21 cellular contexts compared by ENCODE assay signal in the genomic region with DNA sequence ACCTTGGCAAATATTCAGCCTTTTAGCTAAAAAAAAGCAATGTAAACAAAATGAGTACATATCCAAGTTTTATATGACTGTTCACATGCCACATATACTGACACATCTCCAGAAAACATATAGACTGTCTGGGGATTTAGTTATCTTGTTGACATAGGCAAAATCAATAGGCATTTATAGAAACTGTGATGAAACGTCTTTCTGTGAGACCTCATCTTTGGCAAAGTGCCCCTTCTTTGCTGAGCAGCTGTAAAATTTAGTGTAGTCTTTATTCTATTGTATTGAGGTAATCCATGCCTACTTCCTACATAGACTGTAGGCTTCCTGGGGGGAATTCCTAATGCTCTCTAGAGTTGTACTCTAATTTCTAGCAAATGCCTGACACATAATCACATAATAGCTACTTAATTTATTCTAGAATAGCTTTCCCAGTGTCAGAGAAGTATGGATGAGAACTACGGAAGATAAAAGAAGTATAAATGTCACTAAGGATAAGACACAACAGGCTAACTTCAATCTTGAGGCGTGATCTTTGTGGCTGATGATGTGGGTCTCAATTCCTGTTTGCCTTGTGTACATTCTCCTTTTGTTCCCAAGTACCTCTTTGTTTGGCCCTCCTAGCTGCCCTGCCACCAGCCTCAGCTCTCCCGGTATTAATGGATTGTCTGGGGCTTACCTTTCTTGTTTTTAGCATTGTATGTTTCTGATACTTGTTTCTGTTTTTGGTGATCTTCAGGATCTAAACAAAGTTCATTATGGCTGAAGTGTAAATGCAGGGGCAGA. TPM values are rescaled to one million over a fixed set of nuclear protein-coding genes. Genes with fewer than 3 reads are reported as not detected.
DNase-seq lines count a peak whose midpoint lies in the region; ATAC-seq and TF ChIP-seq lines count a peak whose summit lies in the region.
"Had no signal": no experiment of that assay in that cellular context is flagged by ENCODE, and none has a peak within 500 bp of the region (broad histone marks: within the 10 kb centered on the region; RNA-seq: fewer than 3 reads in every experiment).

No MANE protein-coding gene starts in this region.

- peaks cover 5% of the 10 kb centered on the region for H3K4me1 Mint-ChIP-seq in mesothelial cell of epicardium
- H3K4me1 Mint-ChIP-seq: activated CD4-positive, alpha-beta T cell treated with anti-CD3 and anti-CD28 coated beads, Interleukin-2, amount 10 ng/mL, durations not matched to agents 24 days and 14 days; activated naive CD8-positive, alpha-beta T cell treated with anti-CD3 and anti-CD28 coated beads, Interleukin-2, amount 10 ng/mL, durations not matched to agents 7 days and 5 days had no signal

- no peak overlapping the region for H3K4me3 Mint-ChIP-seq in mesothelial cell of epicardium
- H3K4me3 Mint-ChIP-seq: activated CD4-positive, alpha-beta T cell treated with anti-CD3 and anti-CD28 coated beads, Interleukin-2, amount 10 ng/mL, durations not matched to agents 24 days and 14 days; activated naive CD8-positive, alpha-beta T cell treated with anti-CD3 and anti-CD28 coated beads, Interleukin-2, amount 10 ng/mL, durations not matched to agents 7 days and 5 days; CD4-positive, alpha-beta T cell had no signal

- peaks cover 20% of the 10 kb centered on the region for H3K36me3 Mint-ChIP-seq in mesothelial cell of epicardium
- H3K36me3 Mint-ChIP-seq: activated naive CD8-positive, alpha-beta T cell treated with anti-CD3 and anti-CD28 coated beads, Interleukin-2, amount 10 ng/mL, durations not matched to agents 7 days and 5 days had no signal

- no peak overlapping the region for H3K27ac ChIP-seq in breast epithelium
- H3K27ac ChIP-seq: coronary artery, psoas muscle, upper lobe of left lung had no signal

- H3K36me3 ChIP-seq in breast epithelium = no peaks in the 10 kb centered on the region
- H3K36me3 ChIP-seq: upper lobe of left lung had no signal

- no peaks in the 10 kb centered on the region for H3K27me3 ChIP-seq in breast epithelium
- H3K27me3 ChIP-seq: upper lobe of left lung had no signal

- peak; percentile 68 for DNase-seq in DMS53 (lab: John Stamatoyannopoulos, UW)
- peak; percentile 23 to 36 for DNase-seq in NCI-H1930 (lab: John Stamatoyannopoulos, UW)
- peak; percentile 40 to 53 for DNase-seq in SHP77 (lab: John Stamatoyannopoulos, UW)
- DNase-seq in left colon = no peak
- no peak for DNase-seq in mesothelial cell of epicardium (ENCODE audit: low spot score in 2 of 2, unreplicated experiment in 2 of 2)
- no peak for DNase-seq in breast epithelium (ENCODE audit: low spot score in 2 of 2)
- no peak for DNase-seq in stimulated activated naive CD8-positive, alpha-beta T cell treated with anti-CD3 and anti-CD28 coated beads, Interleukin-15, Interleukin-2, amounts not matched to agents 100 U/mL and 50 U/mL, for 24 hours
- DNase-seq: activated CD4-positive, alpha-beta T cell treated with anti-CD3 and anti-CD28 coated beads, Interleukin-2, amount 10 ng/mL, durations not matched to agents 24 days and 14 days; activated naive CD8-positive, alpha-beta T cell treated with anti-CD3 and anti-CD28 coated beads, Interleukin-2, amount 10 ng/mL, durations not matched to agents 7 days and 5 days; CD4-positive, alpha-beta T cell; left ventricle myocardium superior; NCI-H1694 treated with DMSO at 0.1 percent for 48 hours; NCI-H510A; psoas muscle; Right ventricle myocardium superior; T-helper 1 cell; upper lobe of left lung had no signal

- H3K9me3 Mint-ChIP-seq in mesothelial cell of epicardium = peaks cover 25% of the 10 kb centered on the region
- H3K9me3 Mint-ChIP-seq: activated CD4-positive, alpha-beta T cell treated with anti-CD3 and anti-CD28 coated beads, Interleukin-2, amount 10 ng/mL, durations not matched to agents 24 days and 14 days; activated naive CD8-positive, alpha-beta T cell treated with anti-CD3 and anti-CD28 coated beads, Interleukin-2, amount 10 ng/mL, durations not matched to agents 7 days and 5 days; activated T-helper 2 cell treated with anti-CD3 and anti-CD28 coated beads, Interferon-gamma antibody, Interleukin-2, Interleukin-4, amounts not matched to agents 10 μg/mL and 5 μg/mL and 100 μg/mL, durations not matched to agents 14 hours and 24 hours and 36 hours; CD4-positive, alpha-beta T cell had no signal

- no peak overlapping the region for H3K4me3 ChIP-seq in breast epithelium
- H3K4me3 ChIP-seq: coronary artery, psoas muscle, upper lobe of left lung had no signal

- no peak for TF ChIP-seq POLR2A in breast epithelium (IDR thresholded peaks at IDR 0.05)

- no peak overlapping the region for H3K27ac Mint-ChIP-seq in mesothelial cell of epicardium
- H3K27ac Mint-ChIP-seq: activated CD4-positive, alpha-beta T cell treated with anti-CD3 and anti-CD28 coated beads, Interleukin-2, amount 10 ng/mL, durations not matched to agents 24 days and 14 days; activated naive CD8-positive, alpha-beta T cell treated with anti-CD3 and anti-CD28 coated beads, Interleukin-2, amount 10 ng/mL, durations not matched to agents 7 days and 5 days; activated T-helper 2 cell treated with anti-CD3 and anti-CD28 coated beads, Interferon-gamma antibody, Interleukin-2, Interleukin-4, amounts not matched to agents 10 μg/mL and 5 μg/mL and 100 μg/mL, durations not matched to agents 14 hours and 24 hours and 36 hours; CD4-positive, alpha-beta T cell had no signal

- TF ChIP-seq CTCF in mesothelial cell of epicardium (IDR thresholded peaks at IDR 0.05; ENCODE audit: unreplicated experiment) (no peak), breast epithelium (IDR thresholded peaks at IDR 0.05) (no peak)

- H3K4me1 ChIP-seq in breast epithelium = no peaks in the 10 kb centered on the region
- H3K4me1 ChIP-seq: psoas muscle, upper lobe of left lung had no signal

- no peaks in the 10 kb centered on the region for H3K27me3 Mint-ChIP-seq in mesothelial cell of epicardium (ENCODE audit: low read depth)
- H3K27me3 Mint-ChIP-seq: activated CD4-positive, alpha-beta T cell treated with anti-CD3 and anti-CD28 coated beads, Interleukin-2, amount 10 ng/mL, durations not matched to agents 24 days and 14 days; activated naive CD8-positive, alpha-beta T cell treated with anti-CD3 and anti-CD28 coated beads, Interleukin-2, amount 10 ng/mL, durations not matched to agents 7 days and 5 days; CD4-positive, alpha-beta T cell had no signal

- no peaks in the 10 kb centered on the region for H3K9me3 ChIP-seq in breast epithelium
- H3K9me3 ChIP-seq: psoas muscle, upper lobe of left lung had no signal

- peak; percentile 71 for ATAC-seq in left colon
- no peak for ATAC-seq in HG02763 (IDR thresholded peaks at IDR 0.05; ENCODE audit: unreplicated experiment)
- no peak for ATAC-seq in stimulated activated naive CD8-positive, alpha-beta T cell treated with anti-CD3 and anti-CD28 coated beads, Interleukin-15, Interleukin-2, amounts not matched to agents 100 U/mL and 50 U/mL, for 24 hours
- ATAC-seq: HCT116, left ventricle myocardium superior, psoas muscle had no signal

- intact Hi-C loops in left colon (cut with DNase I, micrococcal nuclease) (no loop called here), breast epithelium (cut with DNase I; ENCODE audit: low total_unique reads) (no loop called here)

RNA-seq across cellular contexts. Expression of gene PTCHD4, which starts 30.6 kb away (rescaled TPM):
- under 1 TPM; 0.12 to 0.25 TPM for total RNA-seq in left colon
- total RNA-seq in mesothelial cell of epicardium = 7.8 to 8.6 TPM (median 8.5 TPM) in 3 replicates
- 1 to 10 TPM; 1.6 to 2.9 (median 1.9) TPM for total RNA-seq in breast epithelium
- total RNA-seq: activated CD4-positive, alpha-beta T cell treated with anti-CD3 and anti-CD28 coated beads, Interleukin-2, amount 10 ng/mL, durations not matched to agents 24 days and 14 days; activated naive CD8-positive, alpha-beta T cell treated with anti-CD3 and anti-CD28 coated beads, Interleukin-2, amount 10 ng/mL, durations not matched to agents 7 days and 5 days; activated T-helper 2 cell treated with anti-CD3 and anti-CD28 coated beads, Interferon-gamma antibody, Interleukin-2, Interleukin-4, amounts not matched to agents 10 μg/mL and 5 μg/mL and 100 μg/mL, durations not matched to agents 14 hours and 24 hours and 36 hours; CD4-positive, alpha-beta T cell had no signal

Comparison
In these comparisons a context has a peak if more than half of its experiments do, and no peak if none do; other contexts are left out.
1. DNase-seq: peak in DMS53 (single experiment), NCI-H1930 (2 of 2) and SHP77 (2 of 2); none in left colon (0 of 2), mesothelial cell of epicardium (0 of 2), breast epithelium (0 of 2) and stimulated activated naive CD8-positive, alpha-beta T cell treated with anti-CD3 and anti-CD28 coated beads, Interleukin-15, Interleukin-2, amounts not matched to agents 100 U/mL and 50 U/mL, for 24 hours (single experiment).